Comparison of ENCODE assay signal across 11 cellular contexts in genomic region chr1:41045740-41046139, GRCh38. TPM values are rescaled to one million over a fixed set of nuclear protein-coding genes. Genes with fewer than 3 reads are reported as not detected.
DNase-seq lines count a peak whose midpoint lies in the region; ATAC-seq and TF ChIP-seq lines count a peak whose summit lies in the region.
"Had no signal": no experiment of that assay in that cellular context is flagged by ENCODE, and none has a peak within 500 bp of the region (broad histone marks: within the 10 kb centered on the region; RNA-seq: fewer than 3 reads in every experiment).

No MANE protein-coding gene starts in this region.

- no peak for DNase-seq in activated T-cell treated with anti-CD3 and anti-CD28 coated beads, Interleukin-2, amount 50 U/mL, for 72 hours
- DNase-seq in activated T-cell treated with anti-CD3 and anti-CD28 coated beads for 4 hours (no peak), fibroblast of mammary gland (ENCODE audit: low read depth) (peak; percentile 63), aorta (peak; percentile 75 to 81), activated gamma-delta T cell (lab: John Stamatoyannopoulos, UW) (no peak), H7 (no peak)
- DNase-seq in stimulated activated naive B cell treated with anti-CD40 and anti-IgM and Interleukin-4, amounts not matched to agents 10 μg/mL and 1 μg/mL and 100 μg/mL, for 72 hours = no peak
- DNase-seq: activated T-cell treated with anti-CD3 and anti-CD28 coated beads, Interleukin-2, amount 50 U/mL, for 48 hours had no signal

- ATAC-seq in activated T-cell treated with anti-CD3 and anti-CD28 coated beads, Interleukin-2, amount 50 U/mL, for 72 hours (replicated peaks in 1 of 2) = no peak
- ATAC-seq in aorta (ENCODE audit: low FRiP score) = peak; percentile 90
- no peak for ATAC-seq in stimulated activated naive B cell treated with anti-CD40 and anti-IgM and Interleukin-4, amounts not matched to agents 10 μg/mL and 1 μg/mL and 100 μg/mL, for 72 hours (replicated peaks)

- H3K4me3 ChIP-seq in fibroblast of mammary gland (ENCODE audit: control insufficient read depth, low read depth, low read length) (no peak overlapping the region), mucosa of rectum (ENCODE audit: low read length in 2 of 2) (no peak overlapping the region), aorta (ENCODE audit: low read length in 2 of 2) (no peak overlapping the region), H7 (ENCODE audit: insufficient read depth, low read depth, low read length) (no peak overlapping the region)

- intact Hi-C loops in aorta (cut with DNase I) = loop anchor here (2.0 to 10.0 kb wide), 6 partner anchors 52 to 199 kb away; partner anchors contain the start of gene SCMH1 (in 2 of the 2)

- H3K4me1 ChIP-seq in mucosa of rectum (ENCODE audit: control insufficient read depth in 2 of 2, insufficient read depth in 2 of 2, low read length in 2 of 2) (peaks cover 15 to 20% of the 10 kb centered on the region in 2 donors), aorta (ENCODE audit: control insufficient read depth in 1 of 2, insufficient read depth in 2 of 2, low read length in 2 of 2) (peaks cover 7 to 16% of the 10 kb centered on the region in 2 donors)

- H3K9ac ChIP-seq in mucosa of rectum (ENCODE audit: low read depth in 1 of 2, low read length in 2 of 2) = peak overlapping the region in 1 of 2 donors; percentile 22

- H3K36me3 Mint-ChIP-seq in activated T-cell treated with anti-CD3 and anti-CD28 coated beads, Interleukin-2, amount 50 U/mL, for 72 hours (ENCODE audit: insufficient read depth in 2 of 2) = peaks cover 2 to 11% of the 10 kb centered on the region in 2 donors
- H3K36me3 Mint-ChIP-seq in stimulated activated naive B cell treated with anti-CD40 and anti-IgM and Interleukin-4, amounts not matched to agents 10 μg/mL and 1 μg/mL and 100 μg/mL, for 72 hours = peaks cover 37 to 56% of the 10 kb centered on the region in 2 donors

- 4 to 5% methylated on average over 5 of the region's 5 CpGs for WGBS in aorta, 2 donors

- no peak overlapping the region for H3K4me3 Mint-ChIP-seq in activated T-cell treated with anti-CD3 and anti-CD28 coated beads, Interleukin-2, amount 50 U/mL, for 72 hours
- no peak overlapping the region for H3K4me3 Mint-ChIP-seq in stimulated activated naive B cell treated with anti-CD40 and anti-IgM and Interleukin-4, amounts not matched to agents 10 μg/mL and 1 μg/mL and 100 μg/mL, for 72 hours

- H3K27me3 Mint-ChIP-seq in activated T-cell treated with anti-CD3 and anti-CD28 coated beads, Interleukin-2, amount 50 U/mL, for 72 hours (ENCODE audit: low read depth) = no peaks in the 10 kb centered on the region
- no peaks in the 10 kb centered on the region for H3K27me3 Mint-ChIP-seq in stimulated activated naive B cell treated with anti-CD40 and anti-IgM and Interleukin-4, amounts not matched to agents 10 μg/mL and 1 μg/mL and 100 μg/mL, for 72 hours

- H3K27me3 ChIP-seq in mucosa of rectum (ENCODE audit: control insufficient read depth in 2 of 2, insufficient read depth in 2 of 2, low read length in 2 of 2) = no peaks in the 10 kb centered on the region
- no peaks in the 10 kb centered on the region for H3K27me3 ChIP-seq in aorta (ENCODE audit: control insufficient read depth in 1 of 2, insufficient read depth in 2 of 2, low read length in 1 of 2)
- H3K27me3 ChIP-seq in H7 (ENCODE audit: control insufficient read depth, insufficient read depth, low read length) = no peaks in the 10 kb centered on the region

- peaks cover 14 to 15% of the 10 kb centered on the region in 2 donors for H3K36me3 ChIP-seq in mucosa of rectum (ENCODE audit: control insufficient read depth in 2 of 2, insufficient read depth in 2 of 2, low read length in 2 of 2)
- peaks cover 3 to 8% of the 10 kb centered on the region in 2 donors for H3K36me3 ChIP-seq in aorta (ENCODE audit: control insufficient read depth in 1 of 2, insufficient read depth in 2 of 2, low read length in 1 of 2)
- H3K36me3 ChIP-seq in H7 (replicated peaks; ENCODE audit: control insufficient read depth, insufficient read depth, low read length) = peaks cover 2% of the 10 kb centered on the region; the same call in 1 of the 2 replicates

- no peaks in the 10 kb centered on the region for H3K9me3 ChIP-seq in mucosa of rectum (ENCODE audit: control insufficient read depth in 2 of 2, low read length in 2 of 2)
- no peaks in the 10 kb centered on the region for H3K9me3 ChIP-seq in aorta (ENCODE audit: control insufficient read depth, low read length)

- H3K27ac Mint-ChIP-seq in activated T-cell treated with anti-CD3 and anti-CD28 coated beads, Interleukin-2, amount 50 U/mL, for 72 hours = peak overlapping the region; percentile 9
- no peak overlapping the region for H3K27ac Mint-ChIP-seq in stimulated activated naive B cell treated with anti-CD40 and anti-IgM and Interleukin-4, amounts not matched to agents 10 μg/mL and 1 μg/mL and 100 μg/mL, for 72 hours

- H3K27ac ChIP-seq in mucosa of rectum (ENCODE audit: low read depth in 2 of 2, low read length in 2 of 2) (peak overlapping the region; percentile 49 to 52), aorta (ENCODE audit: low read depth in 1 of 2, low read length in 2 of 2) (peak overlapping the region; percentile 62 to 99)

- TF ChIP-seq CTCF in fibroblast of mammary gland (conservative IDR thresholded peaks at IDR 0.05; ENCODE audit: control insufficient read depth, insufficient read depth, low read depth, low read length) = no peak

- H3K9me3 Mint-ChIP-seq in activated T-cell treated with anti-CD3 and anti-CD28 coated beads, Interleukin-2, amount 50 U/mL, for 72 hours = no peaks in the 10 kb centered on the region
- H3K9me3 Mint-ChIP-seq in stimulated activated naive B cell treated with anti-CD40 and anti-IgM and Interleukin-4, amounts not matched to agents 10 μg/mL and 1 μg/mL and 100 μg/mL, for 72 hours = no peaks in the 10 kb centered on the region

- no peaks in the 10 kb centered on the region for H3K4me1 Mint-ChIP-seq in activated T-cell treated with anti-CD3 and anti-CD28 coated beads, Interleukin-2, amount 50 U/mL, for 72 hours (ENCODE audit: low read depth)
- peaks cover 6 to 7% of the 10 kb centered on the region in 2 donors for H3K4me1 Mint-ChIP-seq in stimulated activated naive B cell treated with anti-CD40 and anti-IgM and Interleukin-4, amounts not matched to agents 10 μg/mL and 1 μg/mL and 100 μg/mL, for 72 hours

RNA-seq across cellular contexts. Expression of gene SLFNL1, which starts 24.2 kb away (rescaled TPM):
- under 1 TPM; 0.35 to 0.53 TPM for total RNA-seq in activated T-cell treated with anti-CD3 and anti-CD28 coated beads, Interleukin-2, amount 50 U/mL, for 72 hours
- total RNA-seq in aorta = 1 to 10 TPM in 1 of 2 donors, under 1 TPM in 1; 0.69 to 1.0 TPM
- polyA plus RNA-seq in aorta = under 1 TPM; 0.38 to 0.51 TPM
- 0.30 TPM in 1 of 2 replicates, not detected in the other for total RNA-seq in H7 (2014; rRNA removed; shearing (Covaris generic))
- total RNA-seq: H1, HT1080 had no signal
- polyA plus RNA-seq: H1 had no signal

Comparison
In these comparisons a context has a peak if more than half of its experiments do, and no peak if none do; other contexts are left out.
1. DNase-seq: peak in fibroblast of mammary gland (single experiment) and aorta (2 of 2); none in activated T-cell treated with anti-CD3 and anti-CD28 coated beads, Interleukin-2, amount 50 U/mL, for 72 hours (0 of 2), activated T-cell treated with anti-CD3 and anti-CD28 coated beads for 4 hours (single experiment), activated gamma-delta T cell (single experiment), H7 (single experiment) and stimulated activated naive B cell treated with anti-CD40 and anti-IgM and Interleukin-4, amounts not matched to agents 10 μg/mL and 1 μg/mL and 100 μg/mL, for 72 hours (single experiment).